In genomic region chrX:137058339-137059127, GRCh38 we compare ENCODE assay signal across 20 cellular contexts. TPM values are rescaled to one million over a fixed set of nuclear protein-coding genes. Genes with fewer than 3 reads are reported as not detected.
DNase-seq lines count a peak whose midpoint lies in the region; ATAC-seq lines count a peak whose summit lies in the region.
"Had no signal": no experiment of that assay in that cellular context is flagged by ENCODE, and none has a peak within 500 bp of the region (broad histone marks: within the 10 kb centered on the region; RNA-seq: fewer than 3 reads in every experiment).

No MANE protein-coding gene starts in this region.

- DNase-seq in stimulated activated naive CD8-positive, alpha-beta T cell treated with anti-CD3 and anti-CD28 coated beads, Interleukin-15, amount 100 ng/mL, for 72 hours: peak in 1 of 2 donors; percentile 14
- DNase-seq in stimulated activated naive CD8-positive, alpha-beta T cell treated with anti-CD3 and anti-CD28 coated beads, Interleukin-15, Interleukin-2, amounts not matched to agents 100 U/mL and 50 U/mL, for 24 hours: no peak
- DNase-seq in stimulated activated effector memory CD8-positive, alpha-beta T cell treated with anti-CD3 and anti-CD28 coated beads, Interleukin-12 subunit alpha, Interleukin-12 subunit beta, amount 100 ng/mL, for 72 hours (ENCODE audit: low spot score in 2 of 2): no peak
- no peak for DNase-seq in Right ventricle myocardium superior
- DNase-seq: C1 segment of cervical spinal cord; Calu3; CD4-positive, alpha-beta memory T cell; COR-L47; DMS53; DMS79 treated with DMSO at 0.1 percent for 48 hours; H9 had no signal

- H3K27ac Mint-ChIP-seq in stimulated activated naive CD8-positive, alpha-beta T cell treated with anti-CD3 and anti-CD28 coated beads, Interleukin-15, amount 100 ng/mL, for 72 hours: no peak overlapping the region
- no peak overlapping the region for H3K27ac Mint-ChIP-seq in stimulated activated effector memory CD8-positive, alpha-beta T cell treated with anti-CD3 and anti-CD28 coated beads, Interleukin-12 subunit alpha, Interleukin-12 subunit beta, amount 100 ng/mL, for 72 hours
- H3K27ac Mint-ChIP-seq: CD4-positive, alpha-beta memory T cell; GM23338; H9 had no signal

- H3K36me3 Mint-ChIP-seq in stimulated activated effector memory CD8-positive, alpha-beta T cell treated with anti-CD3 and anti-CD28 coated beads, Interleukin-12 subunit alpha, Interleukin-12 subunit beta, amount 100 ng/mL, for 72 hours: no peaks in the 10 kb centered on the region
- H3K36me3 Mint-ChIP-seq: CD4-positive, alpha-beta memory T cell had no signal

- ATAC-seq in stimulated activated naive CD8-positive, alpha-beta T cell treated with anti-CD3 and anti-CD28 coated beads, Interleukin-15, amount 100 ng/mL, for 72 hours: peak; percentile 95
- ATAC-seq in stimulated activated naive CD8-positive, alpha-beta T cell treated with anti-CD3 and anti-CD28 coated beads, Interleukin-15, Interleukin-2, amounts not matched to agents 100 U/mL and 50 U/mL, for 24 hours: no peak
- ATAC-seq in HG03457 (IDR thresholded peaks at IDR 0.05; ENCODE audit: unreplicated experiment) (peak; percentile 57), Right ventricle myocardium superior (ENCODE audit: poor library complexity) (no peak), HG02642 (IDR thresholded peaks at IDR 0.05; ENCODE audit: poor library complexity, unreplicated experiment) (no peak)
- ATAC-seq in stimulated activated effector memory CD8-positive, alpha-beta T cell treated with anti-CD3 and anti-CD28 coated beads, Interleukin-12 subunit alpha, Interleukin-12 subunit beta, amount 100 ng/mL, for 72 hours: peak; percentile 37
- ATAC-seq: GM23338, HCT116 had no signal

- H3K4me3 Mint-ChIP-seq in stimulated activated naive CD8-positive, alpha-beta T cell treated with anti-CD3 and anti-CD28 coated beads, Interleukin-15, amount 100 ng/mL, for 72 hours: no peak overlapping the region
- no peak overlapping the region for H3K4me3 Mint-ChIP-seq in stimulated activated effector memory CD8-positive, alpha-beta T cell treated with anti-CD3 and anti-CD28 coated beads, Interleukin-12 subunit alpha, Interleukin-12 subunit beta, amount 100 ng/mL, for 72 hours
- H3K4me3 Mint-ChIP-seq: CD4-positive, alpha-beta memory T cell; GM23338; H9 had no signal

- H3K9me3 Mint-ChIP-seq in stimulated activated naive CD8-positive, alpha-beta T cell treated with anti-CD3 and anti-CD28 coated beads, Interleukin-15, amount 100 ng/mL, for 72 hours: no peaks in the 10 kb centered on the region
- no peaks in the 10 kb centered on the region for H3K9me3 Mint-ChIP-seq in stimulated activated effector memory CD8-positive, alpha-beta T cell treated with anti-CD3 and anti-CD28 coated beads, Interleukin-12 subunit alpha, Interleukin-12 subunit beta, amount 100 ng/mL, for 72 hours
- H3K9me3 Mint-ChIP-seq: CD4-positive, alpha-beta memory T cell; GM23338 had no signal

- intact Hi-C loops in Right ventricle myocardium superior (cut with DNase I): loop anchor here (10.0 kb wide), 1 partner anchor 104 kb away; no protein-coding TSS in a partner anchor

- H3K27me3 Mint-ChIP-seq in stimulated activated naive CD8-positive, alpha-beta T cell treated with anti-CD3 and anti-CD28 coated beads, Interleukin-15, amount 100 ng/mL, for 72 hours: peaks cover 25% of the 10 kb centered on the region

- H3K4me1 Mint-ChIP-seq in stimulated activated naive CD8-positive, alpha-beta T cell treated with anti-CD3 and anti-CD28 coated beads, Interleukin-15, amount 100 ng/mL, for 72 hours: peaks cover 8% of the 10 kb centered on the region
- no peaks in the 10 kb centered on the region for H3K4me1 Mint-ChIP-seq in stimulated activated effector memory CD8-positive, alpha-beta T cell treated with anti-CD3 and anti-CD28 coated beads, Interleukin-12 subunit alpha, Interleukin-12 subunit beta, amount 100 ng/mL, for 72 hours
- H3K4me1 Mint-ChIP-seq: CD4-positive, alpha-beta memory T cell; H9 had no signal

RNA-seq across cellular contexts. Expression of gene GPR101, which starts 24.7 kb away (rescaled TPM):
- total RNA-seq in Right ventricle myocardium superior: not detected
- total RNA-seq: A172; A673; Calu3; CD4-positive, alpha-beta memory T cell; Daoy; G401; GM23338; H4; H9 had no signal

Comparison
In these comparisons a context has a peak if more than half of its experiments do, and no peak if none do; other contexts are left out.
1. ATAC-seq: peak in stimulated activated naive CD8-positive, alpha-beta T cell treated with anti-CD3 and anti-CD28 coated beads, Interleukin-15, amount 100 ng/mL, for 72 hours (single experiment), HG03457 (single experiment) and stimulated activated effector memory CD8-positive, alpha-beta T cell treated with anti-CD3 and anti-CD28 coated beads, Interleukin-12 subunit alpha, Interleukin-12 subunit beta, amount 100 ng/mL, for 72 hours (single experiment); none in stimulated activated naive CD8-positive, alpha-beta T cell treated with anti-CD3 and anti-CD28 coated beads, Interleukin-15, Interleukin-2, amounts not matched to agents 100 U/mL and 50 U/mL, for 24 hours (single experiment), Right ventricle myocardium superior (single experiment) and HG02642 (single experiment).